ENCODE assay signal across 8 cellular contexts in genomic region chr2:17539993-17540812, GRCh38. TPM values are rescaled to one million over a fixed set of nuclear protein-coding genes. Genes with fewer than 3 reads are reported as not detected.
DNase-seq lines count a peak whose midpoint lies in the region; ATAC-seq, FAIRE-seq and TF ChIP-seq lines count a peak whose summit lies in the region.

TSS of gene VSNL1 (plus strand) at chr2:17540696. CDS start at chr2:17592075, 51,379 bp downstream.

- H3K4me3 ChIP-seq in AG09309 (ENCODE audit: control insufficient read depth, low read depth, low read length) (peak within 1 kb of the TSS; percentile 69), adipocyte (ENCODE audit: low read length) (peak within 1 kb of the TSS; percentile 88), pancreas (peak within 1 kb of the TSS; percentile 13 to 52 (median 43))

- TF ChIP-seq CTCF in AG09309 (IDR thresholded peaks at IDR 0.05; ENCODE audit: control insufficient read depth, insufficient read depth, low read depth, low read length, missing control alignments) = peak; percentile 5
- no peak for TF ChIP-seq CTCF in pancreas (IDR thresholded peaks at IDR 0.05)

- H3K27ac ChIP-seq in pancreas = peak within 1 kb of the TSS; percentile 40 to 81 (median 68)

- intact Hi-C loops in cardiac septum (cut with DNase I) (loop anchor here (1.0 to 5.0 kb wide), 4 partner anchors 21 to 105 kb away; partner anchors contain the start of gene RAD51AP2), pancreas (cut with DNase I) (no loop called here)

- peaks cover 20% of the 10 kb centered on the region for H3K4me1 ChIP-seq in adipocyte (ENCODE audit: control insufficient read depth, insufficient read depth, low read length)
- H3K4me1 ChIP-seq in pancreas = no peaks in the 10 kb centered on the region

- no peak for FAIRE-seq in pancreas (lab: Jason Lieb, UNC)

- 1 to 2% methylated on average over 48 of the region's 48 CpGs for WGBS in pancreas, 2 donors

- peaks cover 20% of the 10 kb centered on the region for H3K27me3 ChIP-seq in adipocyte (replicated peaks; ENCODE audit: control insufficient read depth, insufficient read depth, low read length)
- no peaks in the 10 kb centered on the region for H3K27me3 ChIP-seq in pancreas

- ATAC-seq in pancreas (peak; percentile 73 to 86 (median 80)), HG03565 (IDR thresholded peaks at IDR 0.05; ENCODE audit: unreplicated experiment) (no peak), HG03571 (IDR thresholded peaks at IDR 0.05; ENCODE audit: unreplicated experiment) (no peak)

- no peaks in the 10 kb centered on the region for H3K9me3 ChIP-seq in adipocyte (ENCODE audit: control insufficient read depth, low read length)
- no peaks in the 10 kb centered on the region for H3K9me3 ChIP-seq in pancreas

- DNase-seq in AG09309 (ENCODE audit: low read depth) (no peak), LoVo (ENCODE audit: low spot score) (peak; percentile 92), adipocyte (ENCODE audit: low read depth) (peak; percentile 94), cardiac septum (ENCODE audit: low spot score) (peak; percentile 86), pancreas (peak; percentile 78 to 97 (median 86)), GM19240 (ENCODE audit: insufficient read length, low spot score) (no peak)

- H3K36me3 ChIP-seq in adipocyte (ENCODE audit: control insufficient read depth, insufficient read depth, low read length, severe bottlenecking) = no peaks in the 10 kb centered on the region
- no peaks in the 10 kb centered on the region for H3K36me3 ChIP-seq in pancreas

- H3K9ac ChIP-seq in adipocyte (ENCODE audit: low read length) = peak within 1 kb of the TSS; percentile 50

RNA-seq across cellular contexts. Expression of gene VSNL1, which starts in this region (rescaled TPM):
- total RNA-seq in cardiac septum = 42.7 TPM
- under 1 TPM; 0.09 to 0.92 (median 0.53) TPM for total RNA-seq in pancreas
- 1 to 10 TPM in 1 of 2 donors, under 1 TPM in 1; 0.46 to 2.6 TPM for polyA plus RNA-seq in pancreas

Comparison
In these comparisons a context has a peak if more than half of its experiments do, and no peak if none do; other contexts are left out.
1. RNA of gene VSNL1 (total RNA-seq): 42.7 TPM in cardiac septum (single experiment); 0.09 to 0.92 TPM in pancreas; every median in the first group is over 10 times any median in the second.
2. DNase-seq: peak in LoVo (single experiment), adipocyte (single experiment), cardiac septum (single experiment) and pancreas (6 of 6); none in AG09309 (single experiment) and GM19240 (single experiment).
3. ATAC-seq: peak in pancreas (4 of 4); none in HG03565 (single experiment) and HG03571 (single experiment).
4. Peak in every context shown above with its lines, with median percentiles within 50 percentile points of each other: H3K4me3 ChIP-seq.